Comparison of ENCODE assay signal across 9 cellular contexts in genomic region chr7:51224811-51225581, GRCh38.
DNase-seq lines count a peak whose midpoint lies in the region; ATAC-seq, FAIRE-seq and TF ChIP-seq lines count a peak whose summit lies in the region.
"Had no signal": no experiment of that assay in that cellular context is flagged by ENCODE, and none has a peak within 500 bp of the region (broad histone marks: within the 10 kb centered on the region; RNA-seq: fewer than 3 reads in every experiment).

No MANE protein-coding gene starts in this region.

- 84% methylated on average over 16 of the region's 17 CpGs for WGBS in upper lobe of left lung, 2 donors

- POLR2A ChIA-PET in activated CD4-positive, alpha-beta T cell treated with anti-CD3 and anti-CD28 coated beads for 36 hours (lab: Charles Lee): no interaction called here

- H3K9ac ChIP-seq in kidney (ENCODE audit: low read length in 2 of 2): no peak overlapping the region

- no peaks in the 10 kb centered on the region for H3K9me3 Mint-ChIP-seq in activated CD4-positive, alpha-beta T cell treated with anti-CD3 and anti-CD28 coated beads for 36 hours (ENCODE audit: low read depth)

- no peak overlapping the region for H3K4me3 Mint-ChIP-seq in activated CD4-positive, alpha-beta T cell treated with anti-CD3 and anti-CD28 coated beads for 36 hours

- no peaks in the 10 kb centered on the region for H3K4me1 Mint-ChIP-seq in activated CD4-positive, alpha-beta T cell treated with anti-CD3 and anti-CD28 coated beads for 36 hours

- CTCF ChIA-PET in activated CD4-positive, alpha-beta T cell treated with anti-CD3 and anti-CD28 coated beads for 36 hours (lab: Charles Lee): no interaction called here

- H3K4me3 ChIP-seq in RWPE2 (ENCODE audit: severe bottlenecking): no peak overlapping the region
- no peak overlapping the region for H3K4me3 ChIP-seq in kidney (ENCODE audit: low read length in 2 of 2)
- H3K4me3 ChIP-seq in upper lobe of left lung: no peak overlapping the region

- no peak overlapping the region for H3K27ac Mint-ChIP-seq in activated CD4-positive, alpha-beta T cell treated with anti-CD3 and anti-CD28 coated beads for 36 hours

- no peaks in the 10 kb centered on the region for H3K36me3 Mint-ChIP-seq in activated CD4-positive, alpha-beta T cell treated with anti-CD3 and anti-CD28 coated beads for 36 hours (ENCODE audit: low read depth)

- TF ChIP-seq CTCF in RWPE2 (IDR thresholded peaks at IDR 0.05; ENCODE audit: poor library complexity, severe bottlenecking) (peak; percentile 50), kidney (IDR thresholded peaks at IDR 0.05; ENCODE audit: borderline replicate concordance, extremely low read depth, insufficient read depth) (peak; percentile 43), upper lobe of left lung (IDR thresholded peaks at IDR 0.05) (peak in 4 of 6 experiments; percentile 27 to 51 (median 44))

- FAIRE-seq in kidney (lab: Jason Lieb, UNC): no peak

- H3K9me3 ChIP-seq in RWPE2 (ENCODE audit: severe bottlenecking) (no peaks in the 10 kb centered on the region), kidney (ENCODE audit: control insufficient read depth in 1 of 2, low read length in 2 of 2) (no peaks in the 10 kb centered on the region), upper lobe of left lung (no peaks in the 10 kb centered on the region)

- intact Hi-C loops in activated CD4-positive, alpha-beta T cell treated with anti-CD3 and anti-CD28 coated beads for 36 hours (cut with DNase I, micrococcal nuclease): no loop called here
- intact Hi-C loops in kidney (cut with DNase I): no loop called here

- H3K4me1 ChIP-seq in RWPE2 (ENCODE audit: insufficient read depth, poor library complexity, severe bottlenecking): no peaks in the 10 kb centered on the region
- peaks cover 4 to 9% of the 10 kb centered on the region in 2 donors for H3K4me1 ChIP-seq in kidney (ENCODE audit: control insufficient read depth in 1 of 2, insufficient read depth in 1 of 2, low read depth in 1 of 2, low read length in 2 of 2)
- peaks cover 14 to 35% (median 27%) of the 10 kb centered on the region in 4 donors for H3K4me1 ChIP-seq in upper lobe of left lung

- no peak for TF ChIP-seq POLR2A in upper lobe of left lung (IDR thresholded peaks at IDR 0.05)

- H3K27me3 Mint-ChIP-seq in activated CD4-positive, alpha-beta T cell treated with anti-CD3 and anti-CD28 coated beads for 36 hours: no peaks in the 10 kb centered on the region

- H3K36me3 ChIP-seq in RWPE2 (ENCODE audit: low read depth) (no peaks in the 10 kb centered on the region), kidney (ENCODE audit: control insufficient read depth in 1 of 2, insufficient read depth in 2 of 2, low read length in 2 of 2) (no peaks in the 10 kb centered on the region), upper lobe of left lung (no peaks in the 10 kb centered on the region)

- H3K27me3 ChIP-seq in RWPE2 (ENCODE audit: insufficient read depth, poor library complexity, severe bottlenecking): no peaks in the 10 kb centered on the region
- no peaks in the 10 kb centered on the region for H3K27me3 ChIP-seq in upper lobe of left lung

- DNase-seq in activated CD4-positive, alpha-beta T cell treated with anti-CD3 and anti-CD28 coated beads for 36 hours: peak; percentile 9
- DNase-seq in activated CD4-positive, alpha-beta T cell treated with anti-CD3 and anti-CD28 coated beads for 4 hours: no peak
- DNase-seq in RWPE2 (ENCODE audit: low spot score): no peak
- DNase-seq in kidney: no peak
- peak in 1 of 2 donors; percentile 79 for DNase-seq in upper lobe of left lung
- no peak for DNase-seq in T-helper 2 cell
- no peak for DNase-seq in NCI-H1105 treated with DMSO at 0.1 percent for 48 hours (lab: John Stamatoyannopoulos, UW)
- no peak for DNase-seq in activated naive CD4-positive, alpha-beta T cell treated with anti-CD3 and anti-CD28 coated beads, Interleukin-2, amount 50 U/mL, for 16 hours
- DNase-seq: stimulated activated CD4-positive, alpha-beta T cell treated with anti-CD3 and anti-CD28 coated beads, Interleukin-4, amount 100 ng/mL, for 4 hours had no signal

- no peak for TF ChIP-seq EP300 in upper lobe of left lung (IDR thresholded peaks at IDR 0.05)

- ATAC-seq in activated CD4-positive, alpha-beta T cell treated with anti-CD3 and anti-CD28 coated beads for 36 hours: no peak
- ATAC-seq in RWPE2 (ENCODE audit: low read depth): peak; percentile 69; the same call in 2 of the 3 replicates
- ATAC-seq in upper lobe of left lung (ENCODE audit: low FRiP score in 2 of 2): peak; percentile 48 to 81

- no peak overlapping the region for H3K27ac ChIP-seq in RWPE2 (ENCODE audit: poor library complexity, severe bottlenecking)
- H3K27ac ChIP-seq in kidney (ENCODE audit: low read depth in 2 of 2, low read length in 2 of 2): no peak overlapping the region
- no peak overlapping the region for H3K27ac ChIP-seq in upper lobe of left lung
